ENCODE assay signal across 33 cellular contexts in the genomic region with DNA sequence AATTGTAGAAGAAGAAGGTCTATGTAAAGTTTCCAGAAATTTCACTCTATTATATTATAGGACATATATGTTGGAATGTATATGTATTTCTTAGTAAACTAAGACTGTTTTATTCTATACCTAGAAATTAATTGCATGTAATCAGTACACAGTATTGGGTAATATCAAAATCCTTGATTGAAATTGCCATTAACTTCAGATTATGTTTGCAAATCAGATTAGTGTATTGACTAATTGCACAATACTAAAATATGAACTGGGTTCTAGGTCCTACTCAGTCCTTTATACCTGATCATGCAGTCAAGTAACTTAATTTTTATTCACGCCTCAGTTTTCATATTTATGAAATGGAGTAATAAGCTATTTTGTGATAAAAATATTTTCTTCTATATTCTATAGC.
"Had no signal": no experiment of that assay in that cellular context is flagged by ENCODE, and none has a peak within 500 bp of the region (broad histone marks: within the 10 kb centered on the region; RNA-seq: fewer than 3 reads in every experiment).

No MANE protein-coding gene starts in this region.

- FAIRE-seq: astrocyte, bronchial epithelial cell, colon had no signal

- H3K36me3 ChIP-seq: adrenal gland, ascending aorta, brain microvascular endothelial cell, breast epithelium, cardiac muscle cell had no signal

- DNase-seq: activated effector memory CD4-positive, alpha-beta T cell treated with anti-CD3 and anti-CD28 coated beads, Interleukin-2, amount 50 U/mL, for 16 hours; activated effector memory CD4-positive, alpha-beta T cell treated with Interleukin-2 at 50 U/mL for 16 hours; activated gamma-delta T cell; activated gamma-delta T cell treated with Interleukin-2 at 50 U/mL for 16 hours; activated naive CD4-positive, alpha-beta T cell; activated naive CD4-positive, alpha-beta T cell treated with anti-CD3 and anti-CD28 coated beads for 36 hours; activated naive CD4-positive, alpha-beta T cell treated with anti-CD3 and anti-CD28 coated beads, Interleukin-2, amount 10 ng/mL, durations not matched to agents 7 days and 5 days; activated naive CD4-positive, alpha-beta T cell treated with Interleukin-2 at 50 U/mL for 16 hours; activated naive CD8-positive, alpha-beta T cell treated with anti-CD3 and anti-CD28 coated beads for 36 hours; activated naive CD8-positive, alpha-beta T cell treated with anti-CD3 and anti-CD28 coated beads, Interleukin-2, amount 10 ng/mL, durations not matched to agents 7 days and 5 days; activated naive CD8-positive, alpha-beta T cell treated with anti-CD3 and anti-CD28 coated beads, Interleukin-2, amount 50 U/mL, for 24 hours; activated T-cell treated with anti-CD3 and anti-CD28 coated beads, Interleukin-2, amount 50 U/mL, for 24 hours; activated T-cell treated with anti-CD3 and anti-CD28 coated beads, Interleukin-2, amount 50 U/mL, for 4 hours; activated T-cell treated with anti-CD3 and anti-CD28 coated beads, Interleukin-2, amount 50 U/mL, for 48 hours; activated T-cell treated with anti-CD3 and anti-CD28 coated beads, Interleukin-2, amount 50 U/mL, for 72 hours; adrenal gland; amniotic stem cell; amygdala; anterior cingulate cortex; aorta; body of pancreas; brain microvascular endothelial cell; caudate nucleus; central memory CD4-positive, alpha-beta T cell; cerebellar nuclear complex had no signal

- H3K4me1 ChIP-seq: adrenal gland, ascending aorta, body of pancreas, breast epithelium had no signal

- H3K9me3 ChIP-seq: adrenal gland, ascending aorta, body of pancreas, breast epithelium had no signal

- H3K27ac ChIP-seq: adrenal gland, ascending aorta, body of pancreas, brain microvascular endothelial cell, breast epithelium, cardiac muscle cell had no signal

- ATAC-seq: activated naive CD4-positive, alpha-beta T cell treated with anti-CD3 and anti-CD28 coated beads, Interleukin-2, amount 50 U/mL, for 72 hours; activated naive CD8-positive, alpha-beta T cell treated with anti-CD3 and anti-CD28 coated beads, Interleukin-2, amount 50 U/mL, for 24 hours; activated T-cell treated with anti-CD3 and anti-CD28 coated beads, Interleukin-2, amount 50 U/mL, for 4 hours; activated T-cell treated with anti-CD3 and anti-CD28 coated beads, Interleukin-2, amount 50 U/mL, for 72 hours; activated T-helper 17 cell treated with anti-CD3 and anti-CD28 coated beads, Interleukin-2, amount 50 U/mL, for 72 hours; body of pancreas had no signal

- H3K27me3 ChIP-seq: adrenal gland, ascending aorta, body of pancreas, brain microvascular endothelial cell, breast epithelium, cardiac muscle cell had no signal

- H3K4me3 ChIP-seq: adrenal gland, ascending aorta, body of pancreas, breast epithelium, cardiac muscle cell had no signal
